12 cellular contexts compared by ENCODE assay signal in the genomic region with DNA sequence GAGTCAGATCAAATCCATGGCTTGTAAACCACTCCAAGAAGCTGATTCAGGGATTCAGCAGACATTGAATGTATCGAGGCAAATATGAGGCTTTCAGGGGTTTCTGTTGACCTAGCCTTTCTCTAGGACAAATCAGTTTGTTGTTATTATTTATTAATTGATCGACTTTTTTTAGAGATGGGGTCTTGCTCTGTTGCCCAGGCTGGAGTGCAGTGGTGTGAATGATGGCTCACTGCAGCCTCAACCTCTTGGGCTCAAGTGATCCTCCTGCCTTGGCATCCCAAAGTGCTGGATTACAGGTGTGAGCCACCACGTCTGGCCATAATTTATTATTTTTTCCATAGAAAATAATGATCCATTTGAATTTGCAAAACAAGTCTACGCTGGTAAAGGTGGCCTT. TPM values are rescaled to one million over a fixed set of nuclear protein-coding genes. Genes with fewer than 3 reads are reported as not detected.
DNase-seq lines count a peak whose midpoint lies in the region; ATAC-seq and TF ChIP-seq lines count a peak whose summit lies in the region.
"Had no signal": no experiment of that assay in that cellular context is flagged by ENCODE, and none has a peak within 500 bp of the region (broad histone marks: within the 10 kb centered on the region; RNA-seq: fewer than 3 reads in every experiment).

No MANE protein-coding gene starts in this region.

- peaks cover 74% of the 10 kb centered on the region for H3K4me1 ChIP-seq in CD4-positive, alpha-beta memory T cell (ENCODE audit: insufficient read depth, low read length)
- H3K4me1 ChIP-seq in esophagus squamous epithelium, result peaks cover 0 to 11% (median 6%) of the 10 kb centered on the region in 3 donors

- H3K4me1 Mint-ChIP-seq in activated CD4-positive, alpha-beta T cell treated with anti-CD3 and anti-CD28 coated beads, Interleukin-2, amount 10 ng/mL, durations not matched to agents 7 days and 5 days, result peaks cover 63% of the 10 kb centered on the region
- H3K4me1 Mint-ChIP-seq in CD4-positive, alpha-beta memory T cell, result peaks cover 37 to 69% (median 53%) of the 10 kb centered on the region in 4 donors
- peaks cover 64% of the 10 kb centered on the region for H3K4me1 Mint-ChIP-seq in activated naive CD8-positive, alpha-beta T cell (ENCODE audit: low read depth)
- peaks cover 31 to 77% (median 70%) of the 10 kb centered on the region in 4 donors for H3K4me1 Mint-ChIP-seq in naive thymus-derived CD8-positive, alpha-beta T cell

- peak overlapping the region; percentile 96 for H3K27ac Mint-ChIP-seq in activated CD4-positive, alpha-beta T cell treated with anti-CD3 and anti-CD28 coated beads, Interleukin-2, amount 10 ng/mL, durations not matched to agents 7 days and 5 days
- peak overlapping the region; percentile 80 to 98 (median 95) for H3K27ac Mint-ChIP-seq in CD4-positive, alpha-beta memory T cell
- peak overlapping the region; percentile 99 for H3K27ac Mint-ChIP-seq in activated naive CD8-positive, alpha-beta T cell
- H3K27ac Mint-ChIP-seq in naive thymus-derived CD8-positive, alpha-beta T cell, result peak overlapping the region; percentile 95 to 99 (median 96)
- H3K27ac Mint-ChIP-seq: HFFc6 had no signal

- ATAC-seq in naive thymus-derived CD8-positive, alpha-beta T cell, result no peak
- no peak for ATAC-seq in HG03442 (IDR thresholded peaks at IDR 0.05; ENCODE audit: unreplicated experiment)

- DNase-seq in activated CD4-positive, alpha-beta T cell treated with anti-CD3 and anti-CD28 coated beads, Interleukin-2, amount 10 ng/mL, durations not matched to agents 7 days and 5 days, result no peak
- no peak for DNase-seq in activated CD4-positive, alpha-beta T cell treated with anti-CD3 and anti-CD28 coated beads for 48 hours
- no peak for DNase-seq in CD4-positive, alpha-beta memory T cell
- DNase-seq in naive thymus-derived CD8-positive, alpha-beta T cell, result no peak
- DNase-seq in esophagus squamous epithelium (lab: John Stamatoyannopoulos, UW), result no peak
- no peak for DNase-seq in erythroblast (lab: John Stamatoyannopoulos, UW)
- DNase-seq: GOT3, HFFc6, NCI-H146, NCI-H2081 treated with DMSO at 0.1 percent for 48 hours had no signal

- H3K27me3 ChIP-seq in CD4-positive, alpha-beta memory T cell (ENCODE audit: insufficient read depth, low read length), result no peaks in the 10 kb centered on the region
- H3K27me3 ChIP-seq in esophagus squamous epithelium, result peaks cover 0 to 6% (median 0%) of the 10 kb centered on the region in 4 donors

- H3K4me3 ChIP-seq in CD4-positive, alpha-beta memory T cell (ENCODE audit: low read length in 2 of 2), result no peak overlapping the region
- H3K4me3 ChIP-seq in esophagus squamous epithelium, result no peak overlapping the region

- H3K9me3 Mint-ChIP-seq in activated CD4-positive, alpha-beta T cell treated with anti-CD3 and anti-CD28 coated beads, Interleukin-2, amount 10 ng/mL, durations not matched to agents 7 days and 5 days, result peaks cover 2% of the 10 kb centered on the region
- H3K9me3 Mint-ChIP-seq in CD4-positive, alpha-beta memory T cell, result peaks cover 0 to 4% (median 0%) of the 10 kb centered on the region in 8 donors
- no peaks in the 10 kb centered on the region for H3K9me3 Mint-ChIP-seq in activated naive CD8-positive, alpha-beta T cell (ENCODE audit: low read depth)
- peaks cover 0 to 3% (median 0%) of the 10 kb centered on the region in 9 donors for H3K9me3 Mint-ChIP-seq in naive thymus-derived CD8-positive, alpha-beta T cell
- H3K9me3 Mint-ChIP-seq: HFFc6 had no signal

- no peak for TF ChIP-seq CTCF in esophagus squamous epithelium (IDR thresholded peaks at IDR 0.05)

- no peak overlapping the region for H3K27ac ChIP-seq in CD4-positive, alpha-beta memory T cell (ENCODE audit: low read depth, low read length)
- H3K27ac ChIP-seq in esophagus squamous epithelium, result no peak overlapping the region

- POLR2A ChIA-PET in activated CD4-positive, alpha-beta T cell treated with anti-CD3 and anti-CD28 coated beads, Interleukin-2, amount 10 ng/mL, durations not matched to agents 7 days and 5 days (lab: Charles Lee), result no interaction called here
- POLR2A ChIA-PET in CD4-positive, alpha-beta memory T cell (lab: Charles Lee; ENCODE audit: partially characterized antibody), result interaction anchor here (0.6 to 2.6 kb wide), 6 partner anchors 17 to 189 kb away, joined by 3 to 23 read pairs (median 6); a partner anchor contains a TSS
- POLR2A ChIA-PET in naive thymus-derived CD8-positive, alpha-beta T cell (lab: Charles Lee), result interaction anchor here (0.6 to 23.0 kb wide), 6 partner anchors 9 to 817 kb away, joined by 3 to 494 read pairs (median 8); a partner anchor contains a TSS

- no peaks in the 10 kb centered on the region for H3K27me3 Mint-ChIP-seq in activated CD4-positive, alpha-beta T cell treated with anti-CD3 and anti-CD28 coated beads, Interleukin-2, amount 10 ng/mL, durations not matched to agents 7 days and 5 days
- H3K27me3 Mint-ChIP-seq in CD4-positive, alpha-beta memory T cell, result no peaks in the 10 kb centered on the region
- no peaks in the 10 kb centered on the region for H3K27me3 Mint-ChIP-seq in activated naive CD8-positive, alpha-beta T cell
- H3K27me3 Mint-ChIP-seq in naive thymus-derived CD8-positive, alpha-beta T cell, result no peaks in the 10 kb centered on the region

- 69 to 81% methylated on average over 3 to 4 of the region's 4 CpGs for WGBS in esophagus squamous epithelium, 2 donors

- H3K9me3 ChIP-seq in CD4-positive, alpha-beta memory T cell (ENCODE audit: control insufficient read depth in 1 of 2, low read length in 2 of 2), result no peaks in the 10 kb centered on the region
- no peaks in the 10 kb centered on the region for H3K9me3 ChIP-seq in esophagus squamous epithelium

- intact Hi-C loops in CD4-positive, alpha-beta memory T cell (cut with micrococcal nuclease), result loop anchor here (2.0 kb wide), 1 partner anchor 21 kb away; no protein-coding TSS in a partner anchor
- intact Hi-C loops in esophagus squamous epithelium (cut with DNase I), result no loop called here

- CTCF ChIA-PET in activated CD4-positive, alpha-beta T cell treated with anti-CD3 and anti-CD28 coated beads, Interleukin-2, amount 10 ng/mL, durations not matched to agents 7 days and 5 days (lab: Charles Lee), result interaction anchor here (1.6 kb wide), 1 partner anchor 9 kb away, joined by 5 read pairs; no protein-coding TSS in a partner anchor
- CTCF ChIA-PET in CD4-positive, alpha-beta memory T cell (lab: Charles Lee; ENCODE audit: partially characterized antibody), result interaction anchor here (1.1 to 2.5 kb wide), 3 partner anchors 9 to 34 kb away, joined by 4 to 13 read pairs (median 9); no protein-coding TSS in a partner anchor

- peaks cover 6% of the 10 kb centered on the region for H3K36me3 Mint-ChIP-seq in activated CD4-positive, alpha-beta T cell treated with anti-CD3 and anti-CD28 coated beads, Interleukin-2, amount 10 ng/mL, durations not matched to agents 7 days and 5 days (ENCODE audit: low read depth)
- no peaks in the 10 kb centered on the region for H3K36me3 Mint-ChIP-seq in CD4-positive, alpha-beta memory T cell
- peaks cover 2% of the 10 kb centered on the region for H3K36me3 Mint-ChIP-seq in activated naive CD8-positive, alpha-beta T cell
- no peaks in the 10 kb centered on the region for H3K36me3 Mint-ChIP-seq in naive thymus-derived CD8-positive, alpha-beta T cell

- no peak for TF ChIP-seq POLR2A in esophagus squamous epithelium (IDR thresholded peaks at IDR 0.05)
- no peak for TF ChIP-seq POLR2A in erythroblast (IDR thresholded peaks at IDR 0.05; ENCODE audit: low read length)

- H3K4me3 Mint-ChIP-seq in activated CD4-positive, alpha-beta T cell treated with anti-CD3 and anti-CD28 coated beads, Interleukin-2, amount 10 ng/mL, durations not matched to agents 7 days and 5 days, result no peak overlapping the region
- peak overlapping the region in 2 of 8 donors; percentile 50 to 52 for H3K4me3 Mint-ChIP-seq in CD4-positive, alpha-beta memory T cell
- H3K4me3 Mint-ChIP-seq in activated naive CD8-positive, alpha-beta T cell, result peak overlapping the region; percentile 69
- H3K4me3 Mint-ChIP-seq in naive thymus-derived CD8-positive, alpha-beta T cell, result peak overlapping the region in 4 of 10 donors; percentile 73 to 80 (median 76)
- H3K4me3 Mint-ChIP-seq: HFFc6 had no signal

- no peaks in the 10 kb centered on the region for H3K36me3 ChIP-seq in CD4-positive, alpha-beta memory T cell (ENCODE audit: insufficient read depth, low read length)
- no peaks in the 10 kb centered on the region for H3K36me3 ChIP-seq in esophagus squamous epithelium

RNA-seq across cellular contexts. Expression of a gene that starts 27.0 kb away (rescaled TPM):
- 100 to 1,000 TPM; 365 to 379 TPM for total RNA-seq in activated CD4-positive, alpha-beta T cell treated with anti-CD3 and anti-CD28 coated beads, Interleukin-2, amount 10 ng/mL, durations not matched to agents 7 days and 5 days
- 100 to 1,000 TPM; 342 to 349 TPM for total RNA-seq in CD4-positive, alpha-beta memory T cell
- polyA plus RNA-seq in CD4-positive, alpha-beta memory T cell, result 100 to 1,000 TPM; 310 to 455 TPM
- total RNA-seq in naive thymus-derived CD8-positive, alpha-beta T cell, result 100 to 1,000 TPM; 352 to 353 TPM
- 100 to 1,000 TPM; 255 to 308 (median 288) TPM for polyA plus RNA-seq in naive thymus-derived CD8-positive, alpha-beta T cell
- total RNA-seq in esophagus squamous epithelium, result 1 to 10 TPM in 3 of 4 donors, under 1 TPM in 1; 0.76 to 7.4 (median 2.5) TPM

RNA-seq across cellular contexts. Expression of a gene that starts 37.3 kb away (rescaled TPM):
- total RNA-seq in activated CD4-positive, alpha-beta T cell treated with anti-CD3 and anti-CD28 coated beads, Interleukin-2, amount 10 ng/mL, durations not matched to agents 7 days and 5 days, result 10 to 100 TPM; 24.8 to 26.1 TPM
- 10 to 100 TPM; 31.0 to 34.4 TPM for total RNA-seq in CD4-positive, alpha-beta memory T cell
- 10 to 100 TPM; 28.2 to 30.4 TPM for polyA plus RNA-seq in CD4-positive, alpha-beta memory T cell
- 10 to 100 TPM; 38.1 to 45.0 TPM for total RNA-seq in naive thymus-derived CD8-positive, alpha-beta T cell
- 10 to 100 TPM; 12.7 to 29.7 (median 24.9) TPM for polyA plus RNA-seq in naive thymus-derived CD8-positive, alpha-beta T cell
- 10 to 100 TPM; 15.3 to 26.3 (median 18.5) TPM for total RNA-seq in esophagus squamous epithelium

Comparison
In these comparisons a context has a peak if more than half of its experiments do, and no peak if none do; other contexts are left out.
1. RNA of a gene that starts 27.0 kb away (total RNA-seq): 365 to 379 TPM in activated CD4-positive, alpha-beta T cell treated with anti-CD3 and anti-CD28 coated beads, Interleukin-2, amount 10 ng/mL, durations not matched to agents 7 days and 5 days, 352 to 353 TPM in naive thymus-derived CD8-positive, alpha-beta T cell and 342 to 349 TPM in CD4-positive, alpha-beta memory T cell; 0.76 to 7.4 TPM in esophagus squamous epithelium; every median in the first group is over 10 times any median in the second.
2. Peak in every context shown above with its lines, with median percentiles within 50 percentile points of each other: H3K27ac Mint-ChIP-seq.